ENCODE assay signal across 1 cellular context in the genomic region with DNA sequence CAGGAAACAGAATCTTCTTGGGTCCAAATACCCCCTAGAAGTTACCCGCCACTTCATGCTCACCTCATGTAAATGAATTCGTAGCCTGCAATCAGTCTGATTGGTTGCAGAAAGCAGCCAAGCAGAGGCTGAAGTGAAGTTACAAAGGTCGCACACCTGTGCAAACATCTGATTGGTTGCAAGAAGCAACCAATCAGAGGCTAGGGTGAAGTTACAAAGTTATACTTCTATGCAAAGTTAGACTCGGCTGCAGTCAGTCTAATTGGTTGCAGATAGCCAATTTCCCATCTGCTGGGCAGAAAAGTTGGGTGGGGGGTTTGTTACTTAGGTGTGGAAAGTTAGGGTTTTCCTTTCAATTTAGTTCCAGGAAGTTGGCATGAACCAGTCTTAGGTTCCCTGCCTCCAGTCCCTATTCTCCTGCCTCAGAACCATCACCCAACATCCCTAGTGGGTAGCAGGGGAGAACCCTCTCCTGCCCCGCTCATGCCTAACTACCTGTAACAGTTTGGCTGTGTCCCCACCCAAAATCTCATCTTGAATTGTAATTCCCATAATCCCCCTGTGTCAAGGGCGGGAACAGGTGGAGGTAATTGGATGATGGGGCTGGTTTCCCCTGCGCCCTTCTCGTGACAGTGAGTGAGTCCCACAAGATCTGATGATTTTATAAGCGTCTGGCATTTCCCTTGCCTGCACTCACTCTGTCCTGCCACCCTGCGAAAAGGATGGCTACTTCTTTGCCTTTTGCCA.
TF ChIP-seq lines count a peak whose summit lies in the region.

No MANE protein-coding gene starts in this region.

TF ChIP-seq in HCT116, 20 proteins besides CTCF, POLR2A, EP300 and RAD21 (continued from another document):
- TF ChIP-seq REST (IDR thresholded peaks at IDR 0.05; ENCODE audit: low read depth) (no peak), YY1 (IDR thresholded peaks at IDR 0.05; ENCODE audit: extremely low read depth, insufficient replicate concordance, low read depth, low read length) (no peak), ZFX (IDR thresholded peaks at IDR 0.05) (no peak), SP1 (IDR thresholded peaks at IDR 0.05; ENCODE audit: low read depth) (no peak)
- TF ChIP-seq, protein P1, sequence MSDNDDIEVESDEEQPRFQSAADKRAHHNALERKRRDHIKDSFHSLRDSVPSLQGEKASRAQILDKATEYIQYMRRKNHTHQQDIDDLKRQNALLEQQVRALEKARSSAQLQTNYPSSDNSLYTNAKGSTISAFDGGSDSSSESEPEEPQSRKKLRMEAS (IDR thresholded peaks at IDR 0.05) = no peak
